19 cellular contexts compared by ENCODE assay signal in genomic region chr1:4694492-4694891, GRCh38. TPM values are rescaled to one million over a fixed set of nuclear protein-coding genes. Genes with fewer than 3 reads are reported as not detected.
"Had no signal": no experiment of that assay in that cellular context is flagged by ENCODE, and none has a peak within 500 bp of the region (broad histone marks: within the 10 kb centered on the region; RNA-seq: fewer than 3 reads in every experiment).

No MANE protein-coding gene starts in this region.

- H3K4me1 ChIP-seq: colonic mucosa, heart left ventricle, thyroid gland had no signal

- ATAC-seq: activated CD8-positive, alpha-beta T cell treated with anti-CD3 and anti-CD28 coated beads, Interleukin-2, amount 10 ng/mL, durations not matched to agents 7 days and 5 days; activated naive CD4-positive, alpha-beta T cell treated with anti-CD3 and anti-CD28 coated beads, Interleukin-2, amount 50 U/mL, for 72 hours; activated T-cell treated with anti-CD3 and anti-CD28 coated beads, Interleukin-2, amount 50 U/mL, for 72 hours; heart left ventricle; stimulated activated memory B cell treated with anti-CD40 and anti-IgM and Interleukin-4, amounts not matched to agents 10 μg/mL and 1 μg/mL and 100 μg/mL, for 72 hours had no signal

- H3K9me3 ChIP-seq: colonic mucosa, neutrophil, thyroid gland had no signal

- H3K36me3 ChIP-seq: colonic mucosa, heart left ventricle, neutrophil, thyroid gland had no signal

- DNase-seq: activated CD4-positive, alpha-beta T cell treated with anti-CD3 and anti-CD28 coated beads, Interleukin-2, amount 10 ng/mL, durations not matched to agents 24 days and 14 days; activated CD4-positive, CD25-positive, alpha-beta regulatory T cell; activated CD8-positive, alpha-beta memory T cell treated with anti-CD3 and anti-CD28 coated beads, Interleukin-2, amount 50 U/mL, for 4 hours; activated CD8-positive, alpha-beta T cell treated with anti-CD3 and anti-CD28 coated beads, Interleukin-2, amount 10 ng/mL, durations not matched to agents 7 days and 5 days; activated gamma-delta T cell; activated T-cell treated with anti-CD3 and anti-CD28 coated beads, Interleukin-2, amount 50 U/mL, for 72 hours; caudate nucleus; colonic mucosa; effector CD4-positive, alpha-beta T cell; naive B cell; retina; T-helper 2 cell; thyroid gland had no signal

- H3K4me3 ChIP-seq: colonic mucosa, heart left ventricle, thyroid gland had no signal

- H3K27me3 ChIP-seq: colonic mucosa, neutrophil, thyroid gland had no signal

- H3K27ac ChIP-seq: colonic mucosa, heart left ventricle, neutrophil, thyroid gland had no signal

RNA-seq across cellular contexts. Expression of gene AJAP1, which starts 40.1 kb away (rescaled TPM):
- total RNA-seq: activated CD4-positive, alpha-beta T cell treated with anti-CD3 and anti-CD28 coated beads, Interleukin-2, amount 10 ng/mL, durations not matched to agents 24 days and 14 days; activated CD8-positive, alpha-beta T cell treated with anti-CD3 and anti-CD28 coated beads, Interleukin-2, amount 10 ng/mL, durations not matched to agents 7 days and 5 days; endothelial cell of umbilical vein; lung microvascular endothelial cell had no signal
- polyA plus RNA-seq: endothelial cell of umbilical vein had no signal
